19 cellular contexts compared by ENCODE assay signal in the genomic region with DNA sequence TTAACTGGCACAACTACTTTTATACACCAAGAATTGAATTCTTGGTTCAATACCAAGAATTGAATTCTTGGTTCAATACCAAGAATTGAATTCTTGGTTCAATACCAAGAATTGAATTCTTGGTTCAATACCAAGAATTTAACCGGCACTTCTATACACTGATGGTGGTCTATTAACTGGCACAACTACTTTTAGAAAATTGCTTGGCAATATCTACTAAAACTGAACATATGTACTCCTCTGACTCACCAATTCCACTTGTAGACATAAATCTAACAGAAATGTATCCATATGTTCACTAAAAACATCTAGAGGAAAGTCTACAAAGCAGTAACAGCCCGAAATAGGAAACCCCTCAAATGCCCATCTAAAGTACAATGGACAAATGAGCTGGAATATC.
"Had no signal": no experiment of that assay in that cellular context is flagged by ENCODE, and none has a peak within 500 bp of the region (broad histone marks: within the 10 kb centered on the region; RNA-seq: fewer than 3 reads in every experiment).

No MANE protein-coding gene starts in this region.

- H3K27me3 Mint-ChIP-seq: activated CD4-positive, alpha-beta T cell treated with anti-CD3 and anti-CD28 coated beads, Interleukin-2, amount 10 ng/mL, durations not matched to agents 24 days and 14 days; activated CD8-positive, alpha-beta memory T cell treated with anti-CD3 and anti-CD28 coated beads, Interleukin-2, amount 10 ng/mL, durations not matched to agents 7 days and 5 days; activated CD8-positive, alpha-beta T cell treated with anti-CD3 and anti-CD28 coated beads for 36 hours; activated naive CD8-positive, alpha-beta T cell had no signal

- H3K4me1 Mint-ChIP-seq: natural killer cell; stimulated activated effector memory CD8-positive, alpha-beta T cell treated with anti-CD3 and anti-CD28 coated beads, Interleukin-12 subunit alpha, Interleukin-12 subunit beta, amount 100 ng/mL, for 72 hours had no signal

- DNase-seq: activated CD4-positive, alpha-beta T cell treated with anti-CD3 and anti-CD28 coated beads, Interleukin-2, amount 10 ng/mL, durations not matched to agents 24 days and 14 days; activated CD8-positive, alpha-beta memory T cell treated with anti-CD3 and anti-CD28 coated beads, Interleukin-2, amount 10 ng/mL, durations not matched to agents 7 days and 5 days; activated CD8-positive, alpha-beta T cell treated with anti-CD3 and anti-CD28 coated beads for 36 hours; activated gamma-delta T cell treated with Interleukin-2 at 50 U/mL for 16 hours; activated T-cell treated with anti-CD3 and anti-CD28 coated beads for 4 hours; foreskin keratinocyte; hypothalamus; left ventricle myocardium superior; mammary epithelial cell; midbrain; natural killer cell; small intestine; stimulated activated CD4-positive, alpha-beta T cell treated with anti-CD3 and anti-CD28 coated beads, Interleukin-2, amount 100 ng/mL, for 24 hours; upper lobe of left lung had no signal

- H3K9me3 Mint-ChIP-seq: activated CD4-positive, alpha-beta T cell treated with anti-CD3 and anti-CD28 coated beads, Interleukin-2, amount 10 ng/mL, durations not matched to agents 24 days and 14 days; activated CD8-positive, alpha-beta T cell treated with anti-CD3 and anti-CD28 coated beads for 36 hours; activated T-helper 1 cell treated with anti-CD3 and anti-CD28 coated beads, Interleukin-12 subunit alpha, Interleukin-12 subunit beta, Interleukin-2, Interleukin-4 antibody, amounts not matched to agents 30 ng/mL and 10 ng/mL and 1 ng/mL, durations not matched to agents 14 hours and 24 hours and 36 hours; natural killer cell; stimulated activated effector memory CD8-positive, alpha-beta T cell treated with anti-CD3 and anti-CD28 coated beads, Interleukin-12 subunit alpha, Interleukin-12 subunit beta, amount 100 ng/mL, for 72 hours; T-helper 1 cell treated with Interleukin-12 subunit alpha and Interleukin-12 subunit beta and Interleukin-4 antibody, amounts not matched to agents 30 μg/mL and 1 μg/mL, for 36 hours had no signal

- ATAC-seq: activated CD8-positive, alpha-beta memory T cell treated with anti-CD3 and anti-CD28 coated beads, Interleukin-2, amount 10 ng/mL, durations not matched to agents 7 days and 5 days; activated CD8-positive, alpha-beta T cell treated with anti-CD3 and anti-CD28 coated beads for 36 hours; foreskin keratinocyte; left ventricle myocardium superior; natural killer cell; sciatic nerve; stimulated activated effector memory CD8-positive, alpha-beta T cell treated with anti-CD3 and anti-CD28 coated beads, Interleukin-12 subunit alpha, Interleukin-12 subunit beta, amount 100 ng/mL, for 72 hours had no signal

- H3K4me3 Mint-ChIP-seq: activated CD4-positive, alpha-beta T cell treated with anti-CD3 and anti-CD28 coated beads, Interleukin-2, amount 10 ng/mL, durations not matched to agents 24 days and 14 days; activated CD8-positive, alpha-beta memory T cell treated with anti-CD3 and anti-CD28 coated beads, Interleukin-2, amount 10 ng/mL, durations not matched to agents 7 days and 5 days; activated CD8-positive, alpha-beta T cell treated with anti-CD3 and anti-CD28 coated beads for 36 hours; activated naive CD8-positive, alpha-beta T cell; activated T-helper 1 cell treated with anti-CD3 and anti-CD28 coated beads, Interleukin-12 subunit alpha, Interleukin-12 subunit beta, Interleukin-2, Interleukin-4 antibody, amounts not matched to agents 30 ng/mL and 10 ng/mL and 1 ng/mL, durations not matched to agents 14 hours and 24 hours and 36 hours; natural killer cell; stimulated activated effector memory CD8-positive, alpha-beta T cell treated with anti-CD3 and anti-CD28 coated beads, Interleukin-12 subunit alpha, Interleukin-12 subunit beta, amount 100 ng/mL, for 72 hours; T-helper 1 cell treated with Interleukin-12 subunit alpha and Interleukin-12 subunit beta and Interleukin-4 antibody, amounts not matched to agents 30 μg/mL and 1 μg/mL, for 36 hours had no signal

- H3K36me3 Mint-ChIP-seq: activated CD8-positive, alpha-beta memory T cell treated with anti-CD3 and anti-CD28 coated beads, Interleukin-2, amount 10 ng/mL, durations not matched to agents 7 days and 5 days; natural killer cell had no signal

- H3K27ac Mint-ChIP-seq: activated CD4-positive, alpha-beta T cell treated with anti-CD3 and anti-CD28 coated beads, Interleukin-2, amount 10 ng/mL, durations not matched to agents 24 days and 14 days; activated CD8-positive, alpha-beta memory T cell treated with anti-CD3 and anti-CD28 coated beads, Interleukin-2, amount 10 ng/mL, durations not matched to agents 7 days and 5 days; activated CD8-positive, alpha-beta T cell treated with anti-CD3 and anti-CD28 coated beads for 36 hours; activated naive CD8-positive, alpha-beta T cell; activated T-helper 1 cell treated with anti-CD3 and anti-CD28 coated beads, Interleukin-12 subunit alpha, Interleukin-12 subunit beta, Interleukin-2, Interleukin-4 antibody, amounts not matched to agents 30 ng/mL and 10 ng/mL and 1 ng/mL, durations not matched to agents 14 hours and 24 hours and 36 hours; natural killer cell; stimulated activated effector memory CD8-positive, alpha-beta T cell treated with anti-CD3 and anti-CD28 coated beads, Interleukin-12 subunit alpha, Interleukin-12 subunit beta, amount 100 ng/mL, for 72 hours; T-helper 1 cell treated with Interleukin-12 subunit alpha and Interleukin-12 subunit beta and Interleukin-4 antibody, amounts not matched to agents 30 μg/mL and 1 μg/mL, for 36 hours had no signal
